18 cellular contexts compared by ENCODE assay signal in genomic region chr20:46787986-46788762, GRCh38.
"Had no signal": no experiment of that assay in that cellular context is flagged by ENCODE, and none has a peak within 500 bp of the region (broad histone marks: within the 10 kb centered on the region; RNA-seq: fewer than 3 reads in every experiment).

No MANE protein-coding gene starts in this region.

- H3K4me1 ChIP-seq: breast epithelium, esophagus squamous epithelium, lower lobe of right lung, prostate gland had no signal

- H3K4me3 Mint-ChIP-seq: activated CD4-positive, alpha-beta memory T cell treated with anti-CD3 and anti-CD28 coated beads, Interleukin-2, amount 10 ng/mL, durations not matched to agents 7 days and 5 days; activated CD4-positive, alpha-beta T cell treated with anti-CD3 and anti-CD28 coated beads for 36 hours; activated naive CD8-positive, alpha-beta T cell treated with anti-CD3 and anti-CD28 coated beads, Interleukin-2, amount 10 ng/mL, durations not matched to agents 7 days and 5 days; activated T-cell treated with anti-CD3 and anti-CD28 coated beads, Interleukin-2, amount 50 U/mL, for 72 hours; mesothelial cell of epicardium; naive thymus-derived CD4-positive, alpha-beta T cell; stimulated activated naive CD8-positive, alpha-beta T cell treated with anti-CD3 and anti-CD28 coated beads, Interleukin-15, amount 100 ng/mL, for 72 hours had no signal

- H3K27me3 ChIP-seq: breast epithelium, sigmoid colon, testis had no signal

- H3K4me3 ChIP-seq: breast epithelium, esophagus squamous epithelium, lower lobe of right lung, prostate gland, sigmoid colon, testis had no signal

- H3K27ac Mint-ChIP-seq: activated CD4-positive, alpha-beta memory T cell treated with anti-CD3 and anti-CD28 coated beads, Interleukin-2, amount 10 ng/mL, durations not matched to agents 7 days and 5 days; activated CD4-positive, alpha-beta T cell treated with anti-CD3 and anti-CD28 coated beads for 36 hours; activated naive CD8-positive, alpha-beta T cell treated with anti-CD3 and anti-CD28 coated beads, Interleukin-2, amount 10 ng/mL, durations not matched to agents 7 days and 5 days; activated T-cell treated with anti-CD3 and anti-CD28 coated beads, Interleukin-2, amount 50 U/mL, for 72 hours; mesothelial cell of epicardium; naive thymus-derived CD4-positive, alpha-beta T cell had no signal

- H3K9me3 ChIP-seq: breast epithelium, esophagus squamous epithelium, lower lobe of right lung, prostate gland, sigmoid colon, testis had no signal

- H3K36me3 Mint-ChIP-seq: activated naive CD8-positive, alpha-beta T cell treated with anti-CD3 and anti-CD28 coated beads, Interleukin-2, amount 10 ng/mL, durations not matched to agents 7 days and 5 days; mesothelial cell of epicardium; naive thymus-derived CD4-positive, alpha-beta T cell had no signal

- H3K36me3 ChIP-seq: breast epithelium, esophagus squamous epithelium, lower lobe of right lung, prostate gland, sigmoid colon had no signal

- H3K9me3 Mint-ChIP-seq: activated CD4-positive, alpha-beta memory T cell treated with anti-CD3 and anti-CD28 coated beads, Interleukin-2, amount 10 ng/mL, durations not matched to agents 7 days and 5 days; activated naive CD8-positive, alpha-beta T cell treated with anti-CD3 and anti-CD28 coated beads, Interleukin-2, amount 10 ng/mL, durations not matched to agents 7 days and 5 days; activated T-cell treated with anti-CD3 and anti-CD28 coated beads, Interleukin-2, amount 50 U/mL, for 72 hours; mesothelial cell of epicardium; stimulated activated naive CD8-positive, alpha-beta T cell treated with anti-CD3 and anti-CD28 coated beads, Interleukin-15, amount 100 ng/mL, for 72 hours had no signal

- DNase-seq: activated CD4-positive, alpha-beta memory T cell treated with anti-CD3 and anti-CD28 coated beads, Interleukin-2, amount 10 ng/mL, durations not matched to agents 7 days and 5 days; activated CD4-positive, alpha-beta T cell treated with anti-CD3 and anti-CD28 coated beads for 36 hours; activated gamma-delta T cell treated with Interleukin-2 at 50 U/mL for 16 hours; activated naive CD8-positive, alpha-beta T cell treated with anti-CD3 and anti-CD28 coated beads, Interleukin-2, amount 10 ng/mL, durations not matched to agents 7 days and 5 days; activated T-cell treated with anti-CD3 and anti-CD28 coated beads, Interleukin-2, amount 50 U/mL, for 72 hours; aorta; esophagus squamous epithelium; left cardiac atrium; lower lobe of right lung; naive thymus-derived CD4-positive, alpha-beta T cell; sigmoid colon; stimulated activated CD4-positive, alpha-beta T cell treated with anti-CD3 and anti-CD28 coated beads, Interleukin-4, amount 100 ng/mL, for 24 hours; stimulated activated naive CD8-positive, alpha-beta T cell treated with anti-CD3 and anti-CD28 coated beads, Interleukin-15, amount 100 ng/mL, for 72 hours; testis had no signal

- H3K27ac ChIP-seq: breast epithelium, esophagus squamous epithelium, lower lobe of right lung, prostate gland, sigmoid colon, testis, VCaP had no signal

- H3K4me1 Mint-ChIP-seq: activated CD4-positive, alpha-beta memory T cell treated with anti-CD3 and anti-CD28 coated beads, Interleukin-2, amount 10 ng/mL, durations not matched to agents 7 days and 5 days; activated CD4-positive, alpha-beta T cell treated with anti-CD3 and anti-CD28 coated beads for 36 hours; activated naive CD8-positive, alpha-beta T cell treated with anti-CD3 and anti-CD28 coated beads, Interleukin-2, amount 10 ng/mL, durations not matched to agents 7 days and 5 days; stimulated activated naive CD8-positive, alpha-beta T cell treated with anti-CD3 and anti-CD28 coated beads, Interleukin-15, amount 100 ng/mL, for 72 hours had no signal
